10 cellular contexts compared by ENCODE assay signal in genomic region chr10:77844713-77845454, GRCh38.
DNase-seq lines count a peak whose midpoint lies in the region; ATAC-seq and TF ChIP-seq lines count a peak whose summit lies in the region.
"Had no signal": no experiment of that assay in that cellular context is flagged by ENCODE, and none has a peak within 500 bp of the region (broad histone marks: within the 10 kb centered on the region; RNA-seq: fewer than 3 reads in every experiment).

No MANE protein-coding gene starts in this region.

- no peaks in the 10 kb centered on the region for H3K9me3 ChIP-seq in sigmoid colon

- no peaks in the 10 kb centered on the region for H3K27me3 ChIP-seq in sigmoid colon

- intact Hi-C loops in sigmoid colon (cut with DNase I), result loop anchor here (2.0 kb wide), 1 partner anchor 28 kb away; no protein-coding TSS in a partner anchor

- ATAC-seq in GM18511 (IDR thresholded peaks at IDR 0.05; ENCODE audit: unreplicated experiment) (no peak), GM21619 (IDR thresholded peaks at IDR 0.05; ENCODE audit: unreplicated experiment) (no peak)

- 27 to 63% methylated on average over 10 of the region's 10 CpGs for WGBS in sigmoid colon, 2 donors

- H3K27ac ChIP-seq in sigmoid colon, result peak overlapping the region; percentile 55 to 88 (median 81)

- peak in 1 of 4 donors; percentile 4 for TF ChIP-seq EP300 in sigmoid colon (IDR thresholded peaks at IDR 0.05)

- peaks cover 11 to 38% (median 28%) of the 10 kb centered on the region in 4 donors for H3K36me3 ChIP-seq in sigmoid colon

- peaks cover 0 to 58% (median 46%) of the 10 kb centered on the region in 4 donors for H3K4me1 ChIP-seq in sigmoid colon

- no peak overlapping the region for H3K4me3 ChIP-seq in fibroblast of the aortic adventitia (ENCODE audit: low read depth, low read length)
- no peak overlapping the region for H3K4me3 ChIP-seq in sigmoid colon

- peak; percentile 84 for DNase-seq in H4 (ENCODE audit: low spot score)
- peak; percentile 84 for DNase-seq in SW480 (ENCODE audit: low spot score)
- DNase-seq in fibroblast of the aortic adventitia (ENCODE audit: low read depth), result peak; percentile 82
- no peak for DNase-seq in sigmoid colon
- no peak for DNase-seq in NOMO-1 treated with DMSO at 0.1 percent for 48 hours (lab: John Stamatoyannopoulos, UW; ENCODE audit: unreplicated experiment)
- DNase-seq in NCI-H1048 (lab: John Stamatoyannopoulos, UW), result no peak
- DNase-seq: naive B cell, SHP77 had no signal

- no peak for TF ChIP-seq CTCF in fibroblast of the aortic adventitia (IDR thresholded peaks at IDR 0.05; ENCODE audit: insufficient read depth, low read length)
- TF ChIP-seq CTCF in sigmoid colon (IDR thresholded peaks at IDR 0.05), result no peak

- TF ChIP-seq POLR2A in sigmoid colon (IDR thresholded peaks at IDR 0.05), result no peak

Comparison
In these comparisons a context has a peak if more than half of its experiments do, and no peak if none do; other contexts are left out.
1. DNase-seq: peak in H4 (single experiment), SW480 (single experiment) and fibroblast of the aortic adventitia (single experiment); none in sigmoid colon (single experiment), NOMO-1 treated with DMSO at 0.1 percent for 48 hours (single experiment) and NCI-H1048 (single experiment).